ENCODE assay signal across 8 cellular contexts in the genomic region with DNA sequence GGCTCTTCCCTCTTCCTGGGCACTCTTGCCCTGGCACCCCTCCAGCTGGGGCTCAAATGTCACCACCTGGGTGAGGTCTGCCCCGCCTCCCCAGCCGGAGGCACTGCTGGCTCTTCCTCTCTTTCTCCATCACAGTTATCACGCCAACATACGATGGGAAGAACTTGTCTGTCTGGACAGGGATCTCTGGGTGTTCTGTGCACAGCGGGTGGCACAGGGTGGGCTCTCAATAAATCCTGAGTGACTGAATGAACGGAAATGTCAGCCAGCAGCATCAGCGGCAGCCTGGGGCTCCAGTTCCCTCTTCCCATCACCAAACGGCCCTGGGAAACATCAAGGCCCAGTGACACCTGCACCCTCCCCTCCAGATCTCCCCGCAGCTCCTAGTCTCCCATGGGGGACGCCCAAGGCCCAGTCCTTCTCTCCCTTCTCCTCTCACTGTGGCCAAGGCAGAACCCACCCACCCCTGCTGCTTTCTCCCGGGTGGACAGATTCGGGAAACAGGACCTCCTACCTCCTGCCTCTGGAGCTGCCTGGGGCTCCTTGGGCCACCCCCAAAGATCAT. TPM values are rescaled to one million over a fixed set of nuclear protein-coding genes. Genes with fewer than 3 reads are reported as not detected.
A peak's percentile ranks its signal among the peaks of the same experiment; 100 is the strongest.
DNase-seq lines count a peak whose midpoint lies in the region; ATAC-seq and TF ChIP-seq lines count a peak whose summit lies in the region.

No MANE protein-coding gene starts in this region.

- H3K36me3 Mint-ChIP-seq in activated naive CD4-positive, alpha-beta T cell treated with anti-CD3 and anti-CD28 coated beads, Interleukin-2, amount 10 ng/mL, durations not matched to agents 7 days and 5 days = peaks cover 5% of the 10 kb centered on the region
- H3K36me3 Mint-ChIP-seq in activated naive CD4-positive, alpha-beta T cell treated with anti-CD3 and anti-CD28 coated beads, Interleukin-2, amount 50 U/mL, for 72 hours = peaks cover 6 to 8% of the 10 kb centered on the region in 2 donors

- H3K4me3 ChIP-seq in thyroid gland (replicated peaks in 1 of 3) = peak overlapping the region in 1 of 3 donors; percentile 25

- no peak for TF ChIP-seq CTCF in thyroid gland (IDR thresholded peaks at IDR 0.05)

- no peaks in the 10 kb centered on the region for H3K9me3 Mint-ChIP-seq in activated naive CD4-positive, alpha-beta T cell treated with anti-CD3 and anti-CD28 coated beads, Interleukin-2, amount 10 ng/mL, durations not matched to agents 7 days and 5 days
- no peaks in the 10 kb centered on the region for H3K9me3 Mint-ChIP-seq in activated naive CD4-positive, alpha-beta T cell treated with anti-CD3 and anti-CD28 coated beads, Interleukin-2, amount 50 U/mL, for 72 hours

- TF ChIP-seq POLR2A in thyroid gland (IDR thresholded peaks at IDR 0.05) = no peak

- H3K4me3 Mint-ChIP-seq in activated naive CD4-positive, alpha-beta T cell treated with anti-CD3 and anti-CD28 coated beads, Interleukin-2, amount 10 ng/mL, durations not matched to agents 7 days and 5 days = peak overlapping the region; percentile 83

- DNase-seq in activated naive CD4-positive, alpha-beta T cell treated with anti-CD3 and anti-CD28 coated beads, Interleukin-2, amount 10 ng/mL, durations not matched to agents 7 days and 5 days = no peak
- DNase-seq in activated naive CD4-positive, alpha-beta T cell (lab: John Stamatoyannopoulos, UW) = no peak
- no peak for DNase-seq in activated naive CD4-positive, alpha-beta T cell treated with anti-CD3 and anti-CD28 coated beads, Interleukin-2, amount 50 U/mL, for 72 hours (ENCODE audit: low spot score in 2 of 2)
- DNase-seq in left lobe of liver (ENCODE audit: low spot score) (peak; percentile 94), thyroid gland (peak; percentile 96), kidney tubule cell (ENCODE audit: low spot score) (no peak), NCI-H1436 (lab: John Stamatoyannopoulos, UW) (no peak), NCI-H226 (no peak)

- H3K9me3 ChIP-seq in thyroid gland = no peaks in the 10 kb centered on the region

- H3K4me1 ChIP-seq in thyroid gland = peaks cover 26 to 62% of the 10 kb centered on the region in 2 donors

- H3K27me3 ChIP-seq in thyroid gland = no peaks in the 10 kb centered on the region

- no peak for ATAC-seq in activated naive CD4-positive, alpha-beta T cell treated with anti-CD3 and anti-CD28 coated beads, Interleukin-2, amount 50 U/mL, for 72 hours
- peak; percentile 68 for ATAC-seq in left lobe of liver

- CTCF ChIA-PET in activated naive CD4-positive, alpha-beta T cell treated with anti-CD3 and anti-CD28 coated beads, Interleukin-2, amount 10 ng/mL, durations not matched to agents 7 days and 5 days (lab: Charles Lee) = interaction anchor here (0.7 to 5.4 kb wide), 5 partner anchors 82 to 127 kb away, joined by 3 to 25 read pairs (median 4); no protein-coding TSS in a partner anchor

- intact Hi-C loops in thyroid gland (cut with DNase I) = loop anchor here (5.0 kb wide), 1 partner anchor 34 kb away; no protein-coding TSS in a partner anchor

- H3K4me1 Mint-ChIP-seq in activated naive CD4-positive, alpha-beta T cell treated with anti-CD3 and anti-CD28 coated beads, Interleukin-2, amount 10 ng/mL, durations not matched to agents 7 days and 5 days = peaks cover 64% of the 10 kb centered on the region

- WGBS in thyroid gland, 2 donors = 24 to 35% methylated on average over 8 to 12 of the region's 12 CpGs

- H3K27me3 Mint-ChIP-seq in activated naive CD4-positive, alpha-beta T cell treated with anti-CD3 and anti-CD28 coated beads, Interleukin-2, amount 10 ng/mL, durations not matched to agents 7 days and 5 days = no peaks in the 10 kb centered on the region

- H3K36me3 ChIP-seq in thyroid gland = no peaks in the 10 kb centered on the region

- H3K27ac ChIP-seq in thyroid gland = peak overlapping the region; percentile 82 to 98 (median 93)

- H3K27ac Mint-ChIP-seq in activated naive CD4-positive, alpha-beta T cell treated with anti-CD3 and anti-CD28 coated beads, Interleukin-2, amount 10 ng/mL, durations not matched to agents 7 days and 5 days = peak overlapping the region; percentile 100
- H3K27ac Mint-ChIP-seq in activated naive CD4-positive, alpha-beta T cell treated with anti-CD3 and anti-CD28 coated beads, Interleukin-2, amount 50 U/mL, for 72 hours = peak overlapping the region; percentile 99

RNA-seq across cellular contexts. Expression of a gene that starts 0.4 kb away (rescaled TPM):
- 10 to 100 TPM in 1 of 2 donors, 1 to 10 TPM in 1; 9.7 to 18.5 TPM for total RNA-seq in activated naive CD4-positive, alpha-beta T cell treated with anti-CD3 and anti-CD28 coated beads, Interleukin-2, amount 50 U/mL, for 72 hours
- total RNA-seq in left lobe of liver (14.5 TPM), thyroid gland (10 to 100 TPM; 13.0 to 28.0 (median 20.9) TPM)

RNA-seq across cellular contexts. Expression of a gene that starts 3.6 kb away (rescaled TPM):
- total RNA-seq in activated naive CD4-positive, alpha-beta T cell treated with anti-CD3 and anti-CD28 coated beads, Interleukin-2, amount 50 U/mL, for 72 hours = 10 to 100 TPM; 39.7 to 53.4 TPM
- 9.3 TPM for total RNA-seq in left lobe of liver
- 10 to 100 TPM; 22.5 to 44.9 (median 31.0) TPM for total RNA-seq in thyroid gland

RNA-seq across cellular contexts. Expression of a gene that starts 28.3 kb away (rescaled TPM):
- 1 to 10 TPM in 1 of 2 donors, under 1 TPM in 1; 0.76 to 4.0 TPM for total RNA-seq in activated naive CD4-positive, alpha-beta T cell treated with anti-CD3 and anti-CD28 coated beads, Interleukin-2, amount 50 U/mL, for 72 hours
- total RNA-seq in left lobe of liver = 0.43 TPM
- under 1 TPM in 1 of 4 donors, not detected in 3; 0.34 TPM for total RNA-seq in thyroid gland

RNA-seq across cellular contexts. Expression of a gene that starts 39.7 kb away (rescaled TPM):
- total RNA-seq in activated naive CD4-positive, alpha-beta T cell treated with anti-CD3 and anti-CD28 coated beads, Interleukin-2, amount 50 U/mL, for 72 hours = 1,000 to 10,000 TPM in 1 of 2 donors, 100 to 1,000 TPM in 1; 836 to 2,329 TPM
- total RNA-seq in left lobe of liver (766 TPM), thyroid gland (1,000 to 10,000 TPM in 1 of 4 donors, 100 to 1,000 TPM in 3; 195 to 1,623 (median 652) TPM)

RNA-seq across cellular contexts. Expression of a gene that starts 49.2 kb away (rescaled TPM):
- 10 to 100 TPM; 75.3 to 79.4 TPM for total RNA-seq in activated naive CD4-positive, alpha-beta T cell treated with anti-CD3 and anti-CD28 coated beads, Interleukin-2, amount 50 U/mL, for 72 hours
- total RNA-seq in left lobe of liver (18.7 TPM), thyroid gland (10 to 100 TPM; 45.0 to 52.7 (median 48.0) TPM)

Comparison
In these comparisons a context has a peak if more than half of its experiments do, and no peak if none do; other contexts are left out.
1. DNase-seq: peak in left lobe of liver (single experiment) and thyroid gland (2 of 2); none in activated naive CD4-positive, alpha-beta T cell treated with anti-CD3 and anti-CD28 coated beads, Interleukin-2, amount 10 ng/mL, durations not matched to agents 7 days and 5 days (single experiment), activated naive CD4-positive, alpha-beta T cell (0 of 4), activated naive CD4-positive, alpha-beta T cell treated with anti-CD3 and anti-CD28 coated beads, Interleukin-2, amount 50 U/mL, for 72 hours (0 of 2), kidney tubule cell (single experiment), NCI-H1436 (single experiment) and NCI-H226 (single experiment).